In genomic region chr11:118628031-118628430, GRCh38 we compare ENCODE assay signal across 27 cellular contexts. TPM values are rescaled to one million over a fixed set of nuclear protein-coding genes. Genes with fewer than 3 reads are reported as not detected.
A peak's percentile ranks its signal among the peaks of the same experiment; 100 is the strongest.
DNase-seq lines count a peak whose midpoint lies in the region; ATAC-seq and TF ChIP-seq lines count a peak whose summit lies in the region.
"Had no signal": no experiment of that assay in that cellular context is flagged by ENCODE, and none has a peak within 500 bp of the region (broad histone marks: within the 10 kb centered on the region; RNA-seq: fewer than 3 reads in every experiment).

No MANE protein-coding gene starts in this region.

- 100% methylated on average over 5 of the region's 20 CpGs for WGBS in mammary epithelial cell (ENCODE audit: low coverage, missing lambda C conversion rate)

- no peak overlapping the region for H3K27ac Mint-ChIP-seq in stimulated activated memory B cell treated with anti-CD40 and anti-IgM and Interleukin-4, amounts not matched to agents 10 μg/mL and 1 μg/mL and 100 μg/mL, for 72 hours
- H3K27ac Mint-ChIP-seq: CD4-positive, alpha-beta T cell; H9; HFFc6 had no signal

- CTCF ChIA-PET in mammary epithelial cell (lab: Charles Lee; ENCODE audit: low non-redundant PET), result no interaction called here

- peaks cover 19% of the 10 kb centered on the region for H3K36me3 ChIP-seq in mammary epithelial cell (ENCODE audit: insufficient read depth, low read length)
- H3K36me3 ChIP-seq in breast epithelium, result no peaks in the 10 kb centered on the region

- TF ChIP-seq CTCF in mammary epithelial cell (conservative IDR thresholded peaks at IDR 0.05 in 1 of 2, IDR thresholded peaks at IDR 0.05 in 1 of 2; ENCODE audit: extremely low read depth in 1 of 2, insufficient read depth in 1 of 2, low read depth in 1 of 2, low read length in 2 of 2) (no peak), breast epithelium (IDR thresholded peaks at IDR 0.05) (no peak)

- peaks cover 56% of the 10 kb centered on the region for H3K4me1 ChIP-seq in mammary epithelial cell (ENCODE audit: insufficient read depth, low read length)
- peaks cover 0 to 5% of the 10 kb centered on the region in 2 donors for H3K4me1 ChIP-seq in breast epithelium
- H3K4me1 ChIP-seq: Caco-2 had no signal

- H3K9ac ChIP-seq in mammary epithelial cell (ENCODE audit: insufficient read depth, low read length), result no peak overlapping the region
- H3K9ac ChIP-seq: BLaER1 had no signal

- H4K20me1 ChIP-seq in mammary epithelial cell (ENCODE audit: insufficient read depth, low read length), result no peaks in the 10 kb centered on the region
- H4K20me1 ChIP-seq: BLaER1 had no signal

- intact Hi-C loops in mammary epithelial cell (cut with micrococcal nuclease) (no loop called here), breast epithelium (cut with DNase I; ENCODE audit: low total_unique reads) (no loop called here)

- no peak for TF ChIP-seq POLR2A in breast epithelium (IDR thresholded peaks at IDR 0.05)

- H2AFZ ChIP-seq in mammary epithelial cell (ENCODE audit: low read depth, low read length), result no peak overlapping the region
- H2AFZ ChIP-seq: GM23248 had no signal

- H3K27ac ChIP-seq in mammary epithelial cell (ENCODE audit: insufficient read depth, low read depth, low read length) (no peak overlapping the region), breast epithelium (peak overlapping the region in 1 of 2 donors; percentile 46), angular gyrus (ENCODE audit: low read depth, low read length) (peak overlapping the region; percentile 26), layer of hippocampus (ENCODE audit: low read depth, low read length) (peak overlapping the region; percentile 70), substantia nigra (ENCODE audit: low read depth, low read length, poor library complexity, severe bottlenecking) (peak overlapping the region; percentile 88)
- H3K27ac ChIP-seq: 22Rv1, BLaER1 had no signal

- DNase-seq in mammary epithelial cell, result no peak
- DNase-seq in breast epithelium (ENCODE audit: low spot score in 2 of 2), result no peak
- no peak for DNase-seq in substantia nigra (lab: John Stamatoyannopoulos, UW)
- no peak for DNase-seq in COLO829 (ENCODE audit: low spot score)
- DNase-seq: ACHN; Caco-2; CD4-positive, alpha-beta T cell; DND-41; GM23248; H9; HFFc6; Kasumi-1; NCI-H1417; NCI-H1694 treated with DMSO at 0.1 percent for 48 hours; NCI-H2081 treated with DMSO at 0.1 percent for 48 hours; NCI-H2171 treated with DMSO at 0.1 percent for 48 hours; NCI-H524 treated with DMSO at 0.1 percent for 48 hours; NCI-H82; OCI-M1; SHP77 had no signal

- no peaks in the 10 kb centered on the region for H3K36me3 Mint-ChIP-seq in stimulated activated memory B cell treated with anti-CD40 and anti-IgM and Interleukin-4, amounts not matched to agents 10 μg/mL and 1 μg/mL and 100 μg/mL, for 72 hours

- dilution Hi-C loops in mammary epithelial cell (cut with HindIII; ENCODE audit: low sequenced_read_pairs), result no loop called here

- TSS peak; percentile 15 for BruUV-seq in mammary epithelial cell (replicated peaks; lab: Mats Ljungman, UMichigan)

- H3K4me3 ChIP-seq in mammary epithelial cell (replicated peaks in 1 of 3; ENCODE audit: insufficient read depth in 1 of 3, low read depth in 2 of 3, low read length in 3 of 3) (no peak overlapping the region), breast epithelium (no peak overlapping the region)
- H3K4me3 ChIP-seq: BLaER1, GM23248 had no signal

- no peak overlapping the region for H3K4me3 Mint-ChIP-seq in stimulated activated memory B cell treated with anti-CD40 and anti-IgM and Interleukin-4, amounts not matched to agents 10 μg/mL and 1 μg/mL and 100 μg/mL, for 72 hours
- H3K4me3 Mint-ChIP-seq: CD4-positive, alpha-beta T cell; H9; HFFc6 had no signal

- H3K79me2 ChIP-seq in mammary epithelial cell (ENCODE audit: insufficient read depth, low read length), result peaks cover 29% of the 10 kb centered on the region

- H3K9me3 ChIP-seq in mammary epithelial cell (replicated peaks; ENCODE audit: insufficient read depth, low read length), result no peaks in the 10 kb centered on the region
- no peaks in the 10 kb centered on the region for H3K9me3 ChIP-seq in breast epithelium
- H3K9me3 ChIP-seq: BLaER1, Caco-2 had no signal

- H3K4me1 Mint-ChIP-seq in stimulated activated memory B cell treated with anti-CD40 and anti-IgM and Interleukin-4, amounts not matched to agents 10 μg/mL and 1 μg/mL and 100 μg/mL, for 72 hours, result no peaks in the 10 kb centered on the region

- H3K4me2 ChIP-seq in mammary epithelial cell (ENCODE audit: insufficient read depth, low read depth, low read length), result no peak overlapping the region
- H3K4me2 ChIP-seq: BLaER1 had no signal

- no peaks in the 10 kb centered on the region for H3K9me3 Mint-ChIP-seq in stimulated activated memory B cell treated with anti-CD40 and anti-IgM and Interleukin-4, amounts not matched to agents 10 μg/mL and 1 μg/mL and 100 μg/mL, for 72 hours
- H3K9me3 Mint-ChIP-seq: CD4-positive, alpha-beta T cell; H9; HFFc6 had no signal

- H3K27me3 Mint-ChIP-seq in stimulated activated memory B cell treated with anti-CD40 and anti-IgM and Interleukin-4, amounts not matched to agents 10 μg/mL and 1 μg/mL and 100 μg/mL, for 72 hours, result peaks cover 24% of the 10 kb centered on the region
- H3K27me3 Mint-ChIP-seq: CD4-positive, alpha-beta T cell had no signal

- no peaks in the 10 kb centered on the region for H3K27me3 ChIP-seq in mammary epithelial cell (ENCODE audit: insufficient read depth, low read length)
- H3K27me3 ChIP-seq in breast epithelium, result no peaks in the 10 kb centered on the region
- H3K27me3 ChIP-seq in layer of hippocampus (ENCODE audit: control insufficient read depth, insufficient read depth, low read length), result no peaks in the 10 kb centered on the region
- H3K27me3 ChIP-seq: BLaER1 had no signal

- no peak for ATAC-seq in stimulated activated memory B cell treated with anti-CD40 and anti-IgM and Interleukin-4, amounts not matched to agents 10 μg/mL and 1 μg/mL and 100 μg/mL, for 72 hours
- ATAC-seq in HG03175 (IDR thresholded peaks at IDR 0.05; ENCODE audit: unreplicated experiment), result no peak

- in situ Hi-C loops in mammary epithelial cell (cut with MboI; ENCODE audit: low sequenced_read_pairs in 2 of 2), result no loop called here

RNA-seq across cellular contexts. Expression of gene PHLDB1, which starts 20.6 kb away (rescaled TPM):
- 100 to 1,000 TPM in 1 of 2 donors, 10 to 100 TPM in 1; 62.8 to 198 TPM for total RNA-seq in mammary epithelial cell
- 54.1 TPM for polyA plus RNA-seq in mammary epithelial cell
- 101 TPM for polyA minus RNA-seq in mammary epithelial cell
- 100 to 1,000 TPM; 104 to 150 (median 109) TPM for total RNA-seq in breast epithelium

RNA-seq across cellular contexts. Expression of gene TREH, which starts 51.4 kb away (rescaled TPM):
- total RNA-seq in mammary epithelial cell (under 1 TPM in 1 of 2 donors, not detected in 1; 0.33 TPM), breast epithelium (not detected)
- not detected for polyA plus RNA-seq in mammary epithelial cell
- polyA minus RNA-seq in mammary epithelial cell, result not detected
- total RNA-seq: Caco-2; CD4-positive, alpha-beta T cell; GM23248; H9; MCF 10A had no signal

RNA-seq across cellular contexts. Expression of gene ARCN1, which starts 55.8 kb away (rescaled TPM):
- total RNA-seq in mammary epithelial cell (100 to 1,000 TPM; 115 to 155 TPM), breast epithelium (10 to 100 TPM; 94.1 to 99.1 (median 98.6) TPM)
- 181 TPM for polyA plus RNA-seq in mammary epithelial cell
- 114 TPM for polyA minus RNA-seq in mammary epithelial cell
